Comparison of ENCODE assay signal across 8 cellular contexts in the genomic region with DNA sequence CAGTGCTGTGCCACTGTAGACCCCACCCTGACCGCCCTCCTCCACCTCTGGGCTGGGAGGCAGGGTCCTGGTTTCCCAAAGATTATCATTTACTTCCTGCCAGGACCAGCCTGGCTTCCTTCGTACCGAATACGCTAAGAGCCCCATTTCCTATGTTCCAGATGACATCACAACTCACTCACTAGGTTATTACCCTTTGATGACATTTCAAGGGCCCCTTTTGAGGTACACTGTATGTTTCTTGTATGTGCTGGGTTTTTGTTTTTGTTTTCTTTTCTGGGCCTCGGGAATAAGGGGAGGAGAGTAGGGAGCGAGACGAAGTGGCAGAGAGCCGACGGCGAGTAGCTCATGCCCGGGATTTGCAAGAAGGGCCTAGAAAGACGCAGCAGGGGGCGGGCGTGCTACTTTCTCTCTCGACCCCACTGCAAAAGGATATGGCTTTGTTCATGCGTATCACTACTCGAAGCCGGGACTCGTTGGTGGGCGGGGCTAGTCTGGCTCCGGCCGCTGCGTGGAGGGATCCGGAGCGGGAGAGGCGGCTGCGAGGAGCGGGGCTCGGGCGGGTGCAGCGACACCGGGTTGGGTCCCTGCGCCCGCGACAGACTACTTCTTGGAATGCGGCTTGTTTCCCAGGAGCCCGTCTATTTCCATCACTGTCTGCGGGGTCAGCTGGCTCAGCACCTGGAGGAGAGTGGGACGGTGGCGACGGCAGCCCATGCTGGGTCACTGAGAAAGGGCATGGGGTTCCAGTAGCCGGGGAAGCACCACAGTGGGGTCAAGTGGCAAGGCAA. TPM values are rescaled to one million over a fixed set of nuclear protein-coding genes. Genes with fewer than 3 reads are reported as not detected.
DNase-seq lines count a peak whose midpoint lies in the region; ATAC-seq and TF ChIP-seq lines count a peak whose summit lies in the region.

No MANE protein-coding gene starts in this region.

- H3K4me1 Mint-ChIP-seq in naive thymus-derived CD8-positive, alpha-beta T cell = peaks cover 7 to 25% (median 21%) of the 10 kb centered on the region in 4 donors

- H4K20me1 ChIP-seq in fibroblast of lung (ENCODE audit: control insufficient read depth, extremely low read depth, insufficient read depth, low read length) = no peaks in the 10 kb centered on the region

- no peaks in the 10 kb centered on the region for H3K27me3 ChIP-seq in fibroblast of lung (ENCODE audit: control insufficient read depth, insufficient read depth, low read length)

- H3K9me3 ChIP-seq in fibroblast of lung (ENCODE audit: control insufficient read depth, insufficient read depth, low read depth, low read length) = no peaks in the 10 kb centered on the region

- ATAC-seq in naive thymus-derived CD8-positive, alpha-beta T cell = peak; percentile 93 to 94
- ATAC-seq in HG03442 (IDR thresholded peaks at IDR 0.05; ENCODE audit: unreplicated experiment) = no peak

- no peaks in the 10 kb centered on the region for H3K36me3 Mint-ChIP-seq in naive thymus-derived CD8-positive, alpha-beta T cell

- H3K27ac ChIP-seq in fibroblast of lung (ENCODE audit: insufficient read depth, low read length) = no peak overlapping the region

- H3K4me3 ChIP-seq in fibroblast of lung (replicated peaks in 1 of 4; ENCODE audit: control extremely low read depth in 1 of 4, insufficient read depth in 1 of 4, low read depth in 3 of 4, low read length in 4 of 4) = peak overlapping the region; percentile 33 to 56 (median 38)

- H3K27ac Mint-ChIP-seq in naive thymus-derived CD8-positive, alpha-beta T cell = peak overlapping the region; percentile 93 to 99 (median 96)

- no peaks in the 10 kb centered on the region for H3K36me3 ChIP-seq in fibroblast of lung (ENCODE audit: control insufficient read depth, insufficient read depth, low read length)

- peak overlapping the region; percentile 83 for H3K4me2 ChIP-seq in fibroblast of lung (ENCODE audit: extremely low read depth, insufficient read depth, low read length)

- peak overlapping the region; percentile 79 to 88 (median 86) for H3K4me3 Mint-ChIP-seq in naive thymus-derived CD8-positive, alpha-beta T cell

- H2AFZ ChIP-seq in fibroblast of lung (ENCODE audit: low read length) = peak overlapping the region; percentile 93

- POLR2A ChIA-PET in naive thymus-derived CD8-positive, alpha-beta T cell (lab: Charles Lee) = interaction anchor here (0.7 to 3.2 kb wide), 12 partner anchors 9 to 236 kb away, joined by 3 to 32 read pairs (median 4); a partner anchor contains a TSS

- no peaks in the 10 kb centered on the region for H3K9me3 Mint-ChIP-seq in naive thymus-derived CD8-positive, alpha-beta T cell

- H3K79me2 ChIP-seq in fibroblast of lung (ENCODE audit: control insufficient read depth, insufficient read depth, low read length) = no peaks in the 10 kb centered on the region

- DNase-seq in CD1c-positive myeloid dendritic cell (ENCODE audit: extremely low spot score) (peak; percentile 73), NCI-H1105 (lab: John Stamatoyannopoulos, UW) (peak; percentile 88), fibroblast of lung (ENCODE audit: low read depth in 2 of 2) (peak; percentile 81 to 85), NCI-H1694 (lab: John Stamatoyannopoulos, UW) (no peak)
- peak; percentile 60 to 69 for DNase-seq in activated T-helper 1 cell treated with anti-CD3 and anti-CD28 coated beads, Interleukin-2, amount 50 U/mL, for 16 hours (ENCODE audit: low read depth in 1 of 2, low spot score in 1 of 2)
- DNase-seq in naive thymus-derived CD8-positive, alpha-beta T cell = peak; percentile 80 to 92 (median 84)
- peak; percentile 59 for DNase-seq in stimulated activated CD8-positive, alpha-beta memory T cell treated with anti-CD3 and anti-CD28 coated beads, Interleukin-7, amount 100 ng/mL, for 24 hours (ENCODE audit: low read depth)

- no peaks in the 10 kb centered on the region for H3K27me3 Mint-ChIP-seq in naive thymus-derived CD8-positive, alpha-beta T cell

- TF ChIP-seq CTCF in fibroblast of lung (conservative IDR thresholded peaks at IDR 0.05 in 1 of 2, IDR thresholded peaks at IDR 0.05 in 1 of 2; ENCODE audit: low read depth in 1 of 2, low read length in 2 of 2) = peak in 1 of 2 donors; percentile 10

- H3K9ac ChIP-seq in fibroblast of lung (ENCODE audit: insufficient read depth, low read length) = peak overlapping the region; percentile 20

- peaks cover 2% of the 10 kb centered on the region for H3K4me1 ChIP-seq in fibroblast of lung (ENCODE audit: control insufficient read depth, extremely low read depth, insufficient read depth, low read length)

RNA-seq across cellular contexts. Expression of a gene that starts 6.6 kb away (rescaled TPM):
- 1.8 and 3.9 TPM in 2 replicates for total RNA-seq in fibroblast of lung
- 2.2 and 2.8 TPM in 2 replicates for polyA plus RNA-seq in fibroblast of lung
- 1.3 and 1.4 TPM in 2 replicates for polyA plus RNA-seq in fibroblast of lung (2012)
- polyA minus RNA-seq in fibroblast of lung (ENCODE audit: low replicate concordance) = 0.16 and 0.22 TPM in 2 replicates
- 1 to 10 TPM; 7.8 to 9.4 TPM for total RNA-seq in naive thymus-derived CD8-positive, alpha-beta T cell
- 1 to 10 TPM in 2 of 3 donors, under 1 TPM in 1; 0.65 to 4.8 (median 2.4) TPM for polyA plus RNA-seq in naive thymus-derived CD8-positive, alpha-beta T cell

RNA-seq across cellular contexts. Expression of a gene that starts 7.0 kb away (rescaled TPM):
- total RNA-seq in fibroblast of lung = 0.26 and 0.33 TPM in 2 replicates
- polyA plus RNA-seq in fibroblast of lung = 0.69 and 1.3 TPM in 2 replicates
- polyA plus RNA-seq in fibroblast of lung (2012) = 0.56 and 1.4 TPM in 2 replicates
- 0.71 and 1.1 TPM in 2 replicates for polyA minus RNA-seq in fibroblast of lung (ENCODE audit: low replicate concordance)
- total RNA-seq in naive thymus-derived CD8-positive, alpha-beta T cell = 10 to 100 TPM; 16.1 to 19.4 TPM
- under 1 TPM in 2 of 3 donors, not detected in 1; 0.44 to 0.80 TPM for polyA plus RNA-seq in naive thymus-derived CD8-positive, alpha-beta T cell

RNA-seq across cellular contexts. Expression of a gene that starts 9.1 kb away (rescaled TPM):
- total RNA-seq in fibroblast of lung = 38.3 and 61.9 TPM in 2 replicates
- polyA plus RNA-seq in fibroblast of lung = 342 and 409 TPM in 2 replicates
- 331 TPM in 2 replicates for polyA plus RNA-seq in fibroblast of lung (2012)
- 331 TPM in 2 replicates for polyA minus RNA-seq in fibroblast of lung (ENCODE audit: low replicate concordance)
- total RNA-seq in naive thymus-derived CD8-positive, alpha-beta T cell = 100 to 1,000 TPM in 1 of 2 experiments, 10 to 100 TPM in 1; 93.4 to 120 TPM
- polyA plus RNA-seq in naive thymus-derived CD8-positive, alpha-beta T cell = 100 to 1,000 TPM; 199 to 219 (median 205) TPM

RNA-seq across cellular contexts. Expression of a gene that starts 9.3 kb away (rescaled TPM):
- total RNA-seq in fibroblast of lung = 12.8 and 17.2 TPM in 2 replicates
- polyA plus RNA-seq in fibroblast of lung = 12.6 and 20.8 TPM in 2 replicates
- 14.2 and 22.1 TPM in 2 replicates for polyA plus RNA-seq in fibroblast of lung (2012)
- 47.9 and 51.0 TPM in 2 replicates for polyA minus RNA-seq in fibroblast of lung (ENCODE audit: low replicate concordance)
- total RNA-seq in naive thymus-derived CD8-positive, alpha-beta T cell = 10 to 100 TPM; 35.2 to 43.0 TPM
- 10 to 100 TPM in 2 of 3 donors, 1 to 10 TPM in 1; 7.6 to 18.5 (median 12.4) TPM for polyA plus RNA-seq in naive thymus-derived CD8-positive, alpha-beta T cell

RNA-seq across cellular contexts. Expression of a gene that starts 34.1 kb away (rescaled TPM):
- 144 and 165 TPM in 2 replicates for total RNA-seq in fibroblast of lung
- 23.6 and 23.8 TPM in 2 replicates for polyA plus RNA-seq in fibroblast of lung
- polyA plus RNA-seq in fibroblast of lung (2012) = 59.8 and 78.0 TPM in 2 replicates
- polyA minus RNA-seq in fibroblast of lung (ENCODE audit: low replicate concordance) = 96.6 and 206 TPM in 2 replicates
- 100 to 1,000 TPM; 277 to 281 TPM for total RNA-seq in naive thymus-derived CD8-positive, alpha-beta T cell
- polyA plus RNA-seq in naive thymus-derived CD8-positive, alpha-beta T cell = 10 to 100 TPM in 2 of 3 donors, 1 to 10 TPM in 1; 4.3 to 29.2 (median 15.5) TPM

Comparison
In these comparisons a context has a peak if more than half of its experiments do, and no peak if none do; other contexts are left out.
1. RNA of a gene that starts 7.0 kb away (total RNA-seq): 16.1 to 19.4 TPM in naive thymus-derived CD8-positive, alpha-beta T cell; 0.26 to 0.33 TPM in fibroblast of lung; every median in the first group is over 10 times any median in the second.